ENCODE assay signal across 18 cellular contexts in the genomic region with DNA sequence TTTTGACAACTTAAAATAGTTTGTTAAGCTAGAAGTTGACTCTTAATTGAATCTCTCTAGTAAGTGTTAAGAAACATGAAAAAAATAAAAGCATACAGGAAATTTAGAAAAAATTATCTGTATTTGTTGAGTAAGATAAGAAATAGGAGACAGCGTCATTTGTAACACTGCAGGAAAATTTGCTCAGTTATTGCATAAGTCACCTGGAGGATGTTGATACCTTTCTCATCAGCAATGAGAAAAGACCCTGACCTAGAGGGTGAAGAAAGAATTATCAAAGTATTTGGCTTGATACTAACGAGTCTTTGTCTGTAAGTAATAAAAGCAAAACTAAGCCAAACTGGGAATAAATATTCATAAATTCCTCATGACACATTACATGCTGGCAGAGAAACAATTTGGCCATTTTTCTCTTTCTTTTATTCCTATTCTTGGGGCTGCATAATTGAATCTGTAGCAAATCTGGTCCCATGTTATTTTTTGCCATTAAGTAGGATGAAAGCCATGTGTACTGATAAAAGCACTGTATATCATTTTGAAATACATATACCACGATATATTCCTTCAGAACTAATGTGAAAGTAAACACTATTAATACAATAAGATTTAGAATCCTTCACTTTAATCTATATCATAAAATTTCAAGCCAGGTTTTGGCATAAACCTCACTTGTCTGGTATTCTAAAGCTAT.
DNase-seq lines count a peak whose midpoint lies in the region; ATAC-seq, FAIRE-seq and TF ChIP-seq lines count a peak whose summit lies in the region.
"Had no signal": no experiment of that assay in that cellular context is flagged by ENCODE, and none has a peak within 500 bp of the region (broad histone marks: within the 10 kb centered on the region; RNA-seq: fewer than 3 reads in every experiment).

No MANE protein-coding gene starts in this region.

- H3K4me1 ChIP-seq in OCI-LY1 (ENCODE audit: insufficient read depth, low read length, severe bottlenecking) (peaks cover 37% of the 10 kb centered on the region), body of pancreas (no peaks in the 10 kb centered on the region), foreskin keratinocyte (peaks cover 5% of the 10 kb centered on the region)

- no peaks in the 10 kb centered on the region for H3F3A ChIP-seq in OCI-LY1 (ENCODE audit: insufficient read depth, low read length)

- ATAC-seq in body of pancreas (peak; percentile 80), foreskin keratinocyte (peak; percentile 42)
- ATAC-seq: HepG2 had no signal

- whole genome bisulfite sequencing in body of pancreas, 2 donors = 28 to 32% methylated on average over 3 of the region's 3 CpGs

- TF ChIP-seq CTCF in OCI-LY1 (IDR thresholded peaks at IDR 0.05; ENCODE audit: low read length) = no peak
- no peak for TF ChIP-seq CTCF in body of pancreas (IDR thresholded peaks at IDR 0.05)
- no peak for TF ChIP-seq CTCF in foreskin keratinocyte (conservative IDR thresholded peaks at IDR 0.05)
- no peak for TF ChIP-seq CTCF in GM10266 (IDR thresholded peaks at IDR 0.05; ENCODE audit: control insufficient read depth, insufficient read depth, low read depth, missing control alignments)

- H4K20me1 ChIP-seq in OCI-LY1 (ENCODE audit: insufficient read depth, low read length) = no peaks in the 10 kb centered on the region

- H3K9me3 ChIP-seq in OCI-LY1 (ENCODE audit: low read length) (no peaks in the 10 kb centered on the region), body of pancreas (no peaks in the 10 kb centered on the region)

- peak overlapping the region; percentile 9; the same call in 1 of the 2 replicates for H2AFZ ChIP-seq in OCI-LY1 (ENCODE audit: low read length)

- DNase-seq in body of pancreas (peak in 1 of 4 donors; percentile 15), foreskin keratinocyte (no peak), GM12892 (ENCODE audit: insufficient read length) (no peak), middle frontal gyrus (ENCODE audit: extremely low spot score, low spot score) (no peak), MV-4-11 (lab: John Stamatoyannopoulos, UW) (no peak), GM10266 (ENCODE audit: extremely low spot score) (no peak)
- DNase-seq: COR-L47, DMS 273 treated with DMSO at 0.1 percent for 48 hours, DND-41, H7, HFFc6, KBM-7, NCI-H1417 treated with DMSO at 0.1 percent for 48 hours, NCI-H2029, NCI-H345, NCI-H524 treated with DMSO at 0.1 percent for 48 hours had no signal

- no peak overlapping the region for H3K9ac ChIP-seq in OCI-LY1 (ENCODE audit: low read length)

- FAIRE-seq in GM12892 (lab: Jason Lieb, UNC) = no peak
- FAIRE-seq: HepG2 had no signal

- H3K27ac ChIP-seq in OCI-LY1 (ENCODE audit: low read depth, low read length, poor library complexity, severe bottlenecking) (no peak overlapping the region), body of pancreas (peak overlapping the region in 1 of 4 donors; percentile 5), foreskin keratinocyte (no peak overlapping the region)

- H3K9me2 ChIP-seq in OCI-LY1 (ENCODE audit: low read depth, low read length) = no peaks in the 10 kb centered on the region

- H3K27me3 ChIP-seq in OCI-LY1 (ENCODE audit: insufficient read depth, low read length) (no peaks in the 10 kb centered on the region), body of pancreas (no peaks in the 10 kb centered on the region), foreskin keratinocyte (no peaks in the 10 kb centered on the region)

- H3K36me3 ChIP-seq in OCI-LY1 (ENCODE audit: insufficient read depth, low read length) (no peaks in the 10 kb centered on the region), body of pancreas (replicated peaks in 1 of 2; ENCODE audit: insufficient read depth in 1 of 2, low read depth in 2 of 2) (no peaks in the 10 kb centered on the region)

- no peak overlapping the region for H3K4me3 ChIP-seq in OCI-LY1 (ENCODE audit: low read depth, low read length, poor library complexity, severe bottlenecking)
- H3K4me3 ChIP-seq in body of pancreas = no peak overlapping the region

- TF ChIP-seq POLR2A in body of pancreas (IDR thresholded peaks at IDR 0.05) (no peak), GM12892 (IDR thresholded peaks at IDR 0.05; ENCODE audit: low read depth, low read length) (no peak)

- intact Hi-C loops in body of pancreas (cut with DNase I) = no loop called here

- 0 out of 2 replicates have a peak overlapping the region, but pooled peaks have one; percentile 7 for H3K4me2 ChIP-seq in OCI-LY1 (ENCODE audit: low read length)

- H3K79me2 ChIP-seq in OCI-LY1 (ENCODE audit: insufficient read depth, low read length) = no peaks in the 10 kb centered on the region
